ENCODE assay signal across 8 cellular contexts in the genomic region with DNA sequence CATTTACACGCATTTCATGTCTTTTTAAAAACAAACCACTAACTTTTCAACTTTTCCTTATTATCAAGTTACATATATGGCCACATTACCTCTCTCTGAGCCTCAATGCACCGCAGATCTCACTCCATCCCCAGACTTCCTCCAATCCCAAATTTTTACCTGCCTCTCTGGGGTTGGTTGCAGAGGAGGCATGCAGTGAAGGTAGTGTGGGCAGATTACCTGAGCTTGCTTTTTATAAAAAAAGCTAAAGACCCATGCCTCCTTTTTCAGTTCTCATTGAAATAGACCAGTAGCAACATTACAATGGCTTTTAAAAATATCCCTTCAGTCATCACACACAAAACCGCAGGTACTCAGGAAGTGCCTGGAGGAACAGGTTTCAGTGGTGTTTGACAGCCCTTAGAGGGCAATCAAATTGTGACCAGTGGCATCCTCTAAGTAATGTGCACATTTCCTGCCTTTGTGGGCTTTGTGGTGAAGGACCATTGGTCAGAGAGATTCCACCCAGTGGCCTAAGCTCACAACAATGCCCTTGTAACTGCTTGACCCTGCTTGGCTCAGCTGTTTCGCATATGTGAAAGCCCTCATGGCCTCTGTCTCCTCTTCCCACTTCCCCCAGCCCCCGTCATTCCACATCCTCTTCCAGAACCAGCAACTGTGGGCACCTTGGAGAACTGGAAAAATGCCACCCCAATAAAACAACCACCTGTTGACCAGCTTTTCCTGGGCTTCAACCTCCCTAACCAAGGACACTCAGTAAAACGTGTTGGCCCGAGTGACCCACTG. TPM values are rescaled to one million over a fixed set of nuclear protein-coding genes. Genes with fewer than 3 reads are reported as not detected.
DNase-seq lines count a peak whose midpoint lies in the region; ATAC-seq and TF ChIP-seq lines count a peak whose summit lies in the region.

No MANE protein-coding gene starts in this region.

- no peak for TF ChIP-seq EP300 in transverse colon (IDR thresholded peaks at IDR 0.05; ENCODE audit: low read depth)

- CTCF ChIA-PET in activated CD4-positive, alpha-beta T cell treated with anti-CD3 and anti-CD28 coated beads for 36 hours (lab: Charles Lee) = interaction anchor here (0.5 to 1.7 kb wide), 8 partner anchors 49 to 245 kb away, joined by 3 to 7 read pairs (median 3); no protein-coding TSS in a partner anchor
- CTCF ChIA-PET in CD8-positive, alpha-beta memory T cell (lab: Charles Lee) = no interaction called here

- peak overlapping the region; percentile 9 for H3K4me3 Mint-ChIP-seq in activated CD4-positive, alpha-beta T cell treated with anti-CD3 and anti-CD28 coated beads for 36 hours
- H3K4me3 Mint-ChIP-seq in natural killer cell treated with Interleukin-12 subunit alpha and Interleukin-12 subunit beta and Interleukin-15 and Interleukin-18, amount 100 ng/mL, for 72 hours = peak overlapping the region; percentile 68
- no peak overlapping the region for H3K4me3 Mint-ChIP-seq in CD8-positive, alpha-beta memory T cell

- H3K4me3 ChIP-seq in CD8-positive, alpha-beta memory T cell (ENCODE audit: low read length) = no peak overlapping the region
- H3K4me3 ChIP-seq in transverse colon = no peak overlapping the region

- no peaks in the 10 kb centered on the region for H3K4me1 ChIP-seq in CD8-positive, alpha-beta memory T cell (ENCODE audit: insufficient read depth, low read length)
- no peaks in the 10 kb centered on the region for H3K4me1 ChIP-seq in transverse colon

- no peak for TF ChIP-seq CTCF in transverse colon (IDR thresholded peaks at IDR 0.05)

- in situ Hi-C loops in transverse colon (cut with MboI; ENCODE audit: low pct_ligation_motif_present in 1 of 4, low pct_unique_long_range_greater_than_20kb in 1 of 4, low sequenced_read_pairs in 3 of 4) = loop anchor here in 1 of 4 donors (25.0 kb wide), 1 partner anchor 106 kb away; no protein-coding TSS in a partner anchor

- POLR2A ChIA-PET in activated CD4-positive, alpha-beta T cell treated with anti-CD3 and anti-CD28 coated beads for 36 hours (lab: Charles Lee) = no interaction called here
- POLR2A ChIA-PET in CD8-positive, alpha-beta memory T cell (lab: Charles Lee) = no interaction called here

- H3K27ac ChIP-seq in CD8-positive, alpha-beta memory T cell (ENCODE audit: low read depth, low read length) = no peak overlapping the region
- H3K27ac ChIP-seq in transverse colon = no peak overlapping the region

- no peaks in the 10 kb centered on the region for H3K36me3 ChIP-seq in CD8-positive, alpha-beta memory T cell (ENCODE audit: insufficient read depth, low read length)
- H3K36me3 ChIP-seq in transverse colon = no peaks in the 10 kb centered on the region

- TF ChIP-seq POLR2A in transverse colon (IDR thresholded peaks at IDR 0.05) = no peak

- no peaks in the 10 kb centered on the region for H3K27me3 ChIP-seq in CD8-positive, alpha-beta memory T cell (ENCODE audit: insufficient read depth, low read length, poor library complexity, severe bottlenecking)
- H3K27me3 ChIP-seq in transverse colon = no peaks in the 10 kb centered on the region

- peaks cover 10% of the 10 kb centered on the region for H3K27me3 Mint-ChIP-seq in activated CD4-positive, alpha-beta T cell treated with anti-CD3 and anti-CD28 coated beads for 36 hours
- peaks cover 58 to 72% of the 10 kb centered on the region in 2 donors for H3K27me3 Mint-ChIP-seq in natural killer cell treated with Interleukin-12 subunit alpha and Interleukin-12 subunit beta and Interleukin-15 and Interleukin-18, amount 100 ng/mL, for 72 hours
- H3K27me3 Mint-ChIP-seq in CD8-positive, alpha-beta memory T cell = peaks cover 26 to 56% of the 10 kb centered on the region in 2 donors

- H3K4me1 Mint-ChIP-seq in activated CD4-positive, alpha-beta T cell treated with anti-CD3 and anti-CD28 coated beads for 36 hours = peaks cover 54% of the 10 kb centered on the region
- peaks cover 25 to 32% of the 10 kb centered on the region in 2 donors for H3K4me1 Mint-ChIP-seq in natural killer cell treated with Interleukin-12 subunit alpha and Interleukin-12 subunit beta and Interleukin-15 and Interleukin-18, amount 100 ng/mL, for 72 hours (ENCODE audit: low read depth in 2 of 2)
- peaks cover 0 to 6% (median 0%) of the 10 kb centered on the region in 3 donors for H3K4me1 Mint-ChIP-seq in CD8-positive, alpha-beta memory T cell

- H3K9me3 ChIP-seq in CD8-positive, alpha-beta memory T cell (ENCODE audit: low read length) = no peaks in the 10 kb centered on the region
- no peaks in the 10 kb centered on the region for H3K9me3 ChIP-seq in transverse colon

- no peak for ATAC-seq in activated CD4-positive, alpha-beta T cell treated with anti-CD3 and anti-CD28 coated beads for 36 hours
- peak; percentile 72 for ATAC-seq in HG02973 (IDR thresholded peaks at IDR 0.05; ENCODE audit: unreplicated experiment)
- peak; percentile 64 to 76 for ATAC-seq in natural killer cell treated with Interleukin-12 subunit alpha and Interleukin-12 subunit beta and Interleukin-15 and Interleukin-18, amount 100 ng/mL, for 72 hours

- peaks cover 3% of the 10 kb centered on the region for H3K9me3 Mint-ChIP-seq in activated CD4-positive, alpha-beta T cell treated with anti-CD3 and anti-CD28 coated beads for 36 hours (ENCODE audit: low read depth)
- H3K9me3 Mint-ChIP-seq in natural killer cell treated with Interleukin-12 subunit alpha and Interleukin-12 subunit beta and Interleukin-15 and Interleukin-18, amount 100 ng/mL, for 72 hours = no peaks in the 10 kb centered on the region
- H3K9me3 Mint-ChIP-seq in CD8-positive, alpha-beta memory T cell = peaks cover 0 to 5% (median under 1%) of the 10 kb centered on the region in 5 donors

- intact Hi-C loops in activated CD4-positive, alpha-beta T cell treated with anti-CD3 and anti-CD28 coated beads for 36 hours (cut with DNase I, micrococcal nuclease) = loop anchor here in 1 of 2 experiments (2.0 kb wide), 1 partner anchor 93 kb away; no protein-coding TSS in a partner anchor
- intact Hi-C loops in transverse colon (cut with DNase I; ENCODE audit: low total_unique reads) = no loop called here

- 57 to 70% methylated on average over 5 to 7 of the region's 7 CpGs for WGBS in transverse colon (ENCODE audit: low coverage in 1 of 2), 2 donors

- DNase-seq in activated CD4-positive, alpha-beta T cell treated with anti-CD3 and anti-CD28 coated beads for 36 hours = peak; percentile 16
- DNase-seq in activated CD4-positive, alpha-beta T cell treated with anti-CD3 and anti-CD28 coated beads for 4 hours = no peak
- peak; percentile 100 for DNase-seq in RPMI7951 (ENCODE audit: low read depth)
- peak; percentile 61 for DNase-seq in natural killer cell treated with Interleukin-12 subunit alpha and Interleukin-12 subunit beta and Interleukin-15 and Interleukin-18, amount 100 ng/mL, for 72 hours (ENCODE audit: low spot score)
- no peak for DNase-seq in central memory CD4-positive, alpha-beta T cell
- no peak for DNase-seq in CD8-positive, alpha-beta memory T cell
- DNase-seq in transverse colon = no peak

- peaks cover 4% of the 10 kb centered on the region for H3K36me3 Mint-ChIP-seq in activated CD4-positive, alpha-beta T cell treated with anti-CD3 and anti-CD28 coated beads for 36 hours (ENCODE audit: low read depth)
- peaks cover 9% of the 10 kb centered on the region for H3K36me3 Mint-ChIP-seq in natural killer cell treated with Interleukin-12 subunit alpha and Interleukin-12 subunit beta and Interleukin-15 and Interleukin-18, amount 100 ng/mL, for 72 hours
- H3K36me3 Mint-ChIP-seq in CD8-positive, alpha-beta memory T cell = no peaks in the 10 kb centered on the region

- peak overlapping the region; percentile 97 for H3K27ac Mint-ChIP-seq in activated CD4-positive, alpha-beta T cell treated with anti-CD3 and anti-CD28 coated beads for 36 hours
- peak overlapping the region in 1 of 2 donors; percentile 24 for H3K27ac Mint-ChIP-seq in natural killer cell treated with Interleukin-12 subunit alpha and Interleukin-12 subunit beta and Interleukin-15 and Interleukin-18, amount 100 ng/mL, for 72 hours
- peak overlapping the region in 1 of 8 donors; percentile 1 for H3K27ac Mint-ChIP-seq in CD8-positive, alpha-beta memory T cell

RNA-seq across cellular contexts. Expression of a gene that starts 30.2 kb away (rescaled TPM):
- 10 to 100 TPM in 1 of 2 experiments, 1 to 10 TPM in 1; 9.1 to 11.9 TPM for total RNA-seq in activated CD4-positive, alpha-beta T cell treated with anti-CD3 and anti-CD28 coated beads for 36 hours
- 0.10 and 0.12 TPM in 2 replicates for total RNA-seq in RPMI7951 (2014; rRNA removed; shearing (Covaris generic))
- under 1 TPM in 1 of 2 donors, not detected in 1; 0.22 TPM for total RNA-seq in natural killer cell treated with Interleukin-12 subunit alpha and Interleukin-12 subunit beta and Interleukin-15 and Interleukin-18, amount 100 ng/mL, for 72 hours
- under 1 TPM; 0.51 to 0.63 TPM for total RNA-seq in CD8-positive, alpha-beta memory T cell
- not detected for polyA plus RNA-seq in CD8-positive, alpha-beta memory T cell
- total RNA-seq in transverse colon = not detected

Comparison
In these comparisons a context has a peak if more than half of its experiments do, and no peak if none do; other contexts are left out.
1. DNase-seq: peak in activated CD4-positive, alpha-beta T cell treated with anti-CD3 and anti-CD28 coated beads for 36 hours (single experiment), RPMI7951 (single experiment) and natural killer cell treated with Interleukin-12 subunit alpha and Interleukin-12 subunit beta and Interleukin-15 and Interleukin-18, amount 100 ng/mL, for 72 hours (single experiment); none in activated CD4-positive, alpha-beta T cell treated with anti-CD3 and anti-CD28 coated beads for 4 hours (0 of 2), central memory CD4-positive, alpha-beta T cell (single experiment), CD8-positive, alpha-beta memory T cell (0 of 5) and transverse colon (single experiment).
2. H3K4me3 Mint-ChIP-seq: peak in activated CD4-positive, alpha-beta T cell treated with anti-CD3 and anti-CD28 coated beads for 36 hours (single experiment) and natural killer cell treated with Interleukin-12 subunit alpha and Interleukin-12 subunit beta and Interleukin-15 and Interleukin-18, amount 100 ng/mL, for 72 hours (single experiment); none in CD8-positive, alpha-beta memory T cell (0 of 7).